Comparison of ENCODE assay signal across 24 cellular contexts in the genomic region with DNA sequence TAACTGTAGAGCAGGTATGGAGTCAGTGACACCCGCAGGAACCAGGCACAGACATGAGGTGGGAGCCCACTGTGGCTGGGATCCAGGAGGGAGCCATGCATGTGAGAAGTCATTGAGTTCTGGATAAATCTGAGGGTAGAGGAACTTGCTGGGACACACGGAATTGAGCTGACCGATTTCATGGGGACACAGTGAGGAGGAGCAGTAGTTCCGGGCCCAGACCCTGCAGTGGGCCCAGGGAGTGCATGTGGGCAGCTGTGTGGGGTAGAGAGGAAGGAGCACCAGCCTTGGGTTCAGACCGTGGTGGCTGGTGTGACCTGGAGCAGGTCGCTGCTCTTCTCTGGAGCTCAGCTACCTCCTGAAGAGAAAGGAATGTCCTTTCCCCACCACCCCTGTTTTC. TPM values are rescaled to one million over a fixed set of nuclear protein-coding genes. Genes with fewer than 3 reads are reported as not detected.
"Had no signal": no experiment of that assay in that cellular context is flagged by ENCODE, and none has a peak within 500 bp of the region (broad histone marks: within the 10 kb centered on the region; RNA-seq: fewer than 3 reads in every experiment).

No MANE protein-coding gene starts in this region.

- H3K27me3 ChIP-seq: SJSA1 had no signal

- H3K4me3 ChIP-seq: SJSA1, SK-N-MC had no signal

- H3K36me3 ChIP-seq: SJSA1 had no signal

- DNase-seq: IMR-90, Karpas-422, KG1, MM.1S, NCI-H1048, NCI-H1105, NCI-H1417, NCI-H1436 treated with DMSO at 0.1 percent for 48 hours, NCI-H1694, NCI-H187 treated with DMSO at 0.1 percent for 48 hours, NCI-H2081, NCI-H2107, NCI-H226, NCI-H446, NCI-H510A, NCI-H524 treated with DMSO at 0.1 percent for 48 hours, NCI-H69, NCI-H774, Right ventricle myocardium superior, RPMI8226, SIG-M5 had no signal

- FAIRE-seq: RCC 7860 had no signal

- H3K4me1 ChIP-seq: SJSA1 had no signal

- H3K27ac ChIP-seq: SJSA1, SK-N-MC had no signal

RNA-seq across cellular contexts. Expression of a gene that starts 39.4 kb away (rescaled TPM):
- total RNA-seq: IMR-90 had no signal
- polyA plus RNA-seq: IMR-90 had no signal

RNA-seq across cellular contexts. Expression of a gene that starts 59.4 kb away (rescaled TPM):
- total RNA-seq: IMR-90, Right ventricle myocardium superior, SJSA1 had no signal
- polyA plus RNA-seq: IMR-90 had no signal
